In the genomic region with DNA sequence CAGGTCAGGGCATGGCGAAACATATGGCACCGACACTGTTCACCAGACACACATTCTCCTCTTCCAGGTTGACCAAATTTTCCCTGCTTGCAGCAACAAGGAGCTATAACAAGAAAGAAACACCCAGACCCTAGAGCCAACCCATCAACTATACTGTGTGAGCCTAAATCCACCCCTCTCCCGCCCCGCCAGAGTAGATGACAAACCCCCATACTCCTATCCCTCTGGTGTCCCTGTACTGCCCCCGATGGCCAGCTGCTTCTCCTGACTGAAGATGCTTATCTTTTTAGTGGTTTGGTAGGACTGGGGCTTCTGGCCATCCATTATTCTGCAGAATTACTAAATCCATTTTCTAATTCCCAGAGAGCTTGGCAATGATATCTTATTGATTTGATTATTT, we compare ENCODE assay signal across 24 cellular contexts.
A peak's percentile ranks its signal among the peaks of the same experiment; 100 is the strongest.
DNase-seq lines count a peak whose midpoint lies in the region; ATAC-seq and TF ChIP-seq lines count a peak whose summit lies in the region.
"Had no signal": no experiment of that assay in that cellular context is flagged by ENCODE, and none has a peak within 500 bp of the region (broad histone marks: within the 10 kb centered on the region; RNA-seq: fewer than 3 reads in every experiment).

No MANE protein-coding gene starts in this region.

- no peaks in the 10 kb centered on the region for H3K79me2 ChIP-seq in GM23338 (replicated peaks; ENCODE audit: insufficient read depth)

- H3K4me3 ChIP-seq in AG10803 (ENCODE audit: low read length) (no peak overlapping the region), GM23338 (no peak overlapping the region), astrocyte of the cerebellum (ENCODE audit: low read depth, low read length) (no peak overlapping the region)
- H3K4me3 ChIP-seq: esophagus muscularis mucosa, thyroid gland had no signal

- no peak overlapping the region for H2AFZ ChIP-seq in GM23338

- no peak overlapping the region for H3K4me3 Mint-ChIP-seq in GM23338
- H3K4me3 Mint-ChIP-seq: activated naive CD8-positive, alpha-beta T cell treated with anti-CD3 and anti-CD28 coated beads, Interleukin-2, amount 50 U/mL, for 24 hours; B cell; IgD-negative memory B cell; stimulated activated effector memory CD8-positive, alpha-beta T cell treated with anti-CD3 and anti-CD28 coated beads, Interleukin-12 subunit alpha, Interleukin-12 subunit beta, amount 100 ng/mL, for 72 hours had no signal

- peaks cover 14% of the 10 kb centered on the region for H3K27me3 Mint-ChIP-seq in GM23338 (ENCODE audit: insufficient read depth, low read depth, poor library complexity)
- H3K27me3 Mint-ChIP-seq: activated naive CD8-positive, alpha-beta T cell treated with anti-CD3 and anti-CD28 coated beads, Interleukin-2, amount 50 U/mL, for 24 hours had no signal

- no peak overlapping the region for H3K27ac Mint-ChIP-seq in GM23338
- H3K27ac Mint-ChIP-seq: activated naive CD8-positive, alpha-beta T cell treated with anti-CD3 and anti-CD28 coated beads, Interleukin-2, amount 50 U/mL, for 24 hours; B cell; IgD-negative memory B cell; stimulated activated effector memory CD8-positive, alpha-beta T cell treated with anti-CD3 and anti-CD28 coated beads, Interleukin-12 subunit alpha, Interleukin-12 subunit beta, amount 100 ng/mL, for 72 hours had no signal

- H3K36me3 Mint-ChIP-seq in GM23338 (ENCODE audit: low read depth): no peaks in the 10 kb centered on the region
- H3K36me3 Mint-ChIP-seq: IgD-negative memory B cell; stimulated activated effector memory CD8-positive, alpha-beta T cell treated with anti-CD3 and anti-CD28 coated beads, Interleukin-12 subunit alpha, Interleukin-12 subunit beta, amount 100 ng/mL, for 72 hours had no signal

- TF ChIP-seq CTCF in AG10803 (conservative IDR thresholded peaks at IDR 0.05; ENCODE audit: low read length) (peak; percentile 17; the same call in 1 of the 2 replicates), GM23338 (conservative IDR thresholded peaks at IDR 0.05; ENCODE audit: low read depth in 2 of 2) (peak; percentile 57), astrocyte of the cerebellum (IDR thresholded peaks at IDR 0.05; ENCODE audit: low read depth, low read length, missing control alignments) (peak; percentile 27)

- H3K27me3 ChIP-seq in GM23338 (ENCODE audit: insufficient read depth): no peaks in the 10 kb centered on the region
- H3K27me3 ChIP-seq: esophagus muscularis mucosa, thyroid gland had no signal

- peaks cover 5% of the 10 kb centered on the region; the same call in 2 of the 3 replicates for H3K4me1 Mint-ChIP-seq in GM23338
- H3K4me1 Mint-ChIP-seq: activated naive CD8-positive, alpha-beta T cell treated with anti-CD3 and anti-CD28 coated beads, Interleukin-2, amount 50 U/mL, for 24 hours; B cell; IgD-negative memory B cell; stimulated activated effector memory CD8-positive, alpha-beta T cell treated with anti-CD3 and anti-CD28 coated beads, Interleukin-12 subunit alpha, Interleukin-12 subunit beta, amount 100 ng/mL, for 72 hours had no signal

- H3K9me3 Mint-ChIP-seq in GM23338: peaks cover 3% of the 10 kb centered on the region; the same call in 2 of the 3 replicates
- H3K9me3 Mint-ChIP-seq: activated naive CD8-positive, alpha-beta T cell treated with anti-CD3 and anti-CD28 coated beads, Interleukin-2, amount 50 U/mL, for 24 hours had no signal

- H3K4me1 ChIP-seq in GM23338 (ENCODE audit: insufficient read depth): no peaks in the 10 kb centered on the region
- H3K4me1 ChIP-seq: thyroid gland had no signal

- no peak for DNase-seq in AG10803 (ENCODE audit: low read depth)
- peak; percentile 60 for DNase-seq in GM23338 (ENCODE audit: low spot score)
- no peak for DNase-seq in astrocyte of the cerebellum (ENCODE audit: low read depth)
- peak; percentile 67 for DNase-seq in iPS-NIHi11 (ENCODE audit: low spot score)
- DNase-seq in stimulated activated naive CD8-positive, alpha-beta T cell treated with anti-CD3 and anti-CD28 coated beads, Interleukin-15, Interleukin-2, amounts not matched to agents 100 U/mL and 50 U/mL, for 24 hours: no peak
- DNase-seq in NCI-H1048 (lab: John Stamatoyannopoulos, UW): no peak
- DNase-seq: activated CD4-positive, alpha-beta T cell treated with anti-CD3 and anti-CD28 coated beads, Interleukin-2, amount 50 U/mL, for 1 hour; activated CD8-positive, alpha-beta memory T cell treated with anti-CD3 and anti-CD28 coated beads, Interleukin-2, amount 50 U/mL, for 4 hours; activated naive CD8-positive, alpha-beta T cell treated with anti-CD3 and anti-CD28 coated beads, Interleukin-2, amount 50 U/mL, for 24 hours; Caco-2; MV-4-11; NCI-H2081; retina; SHP77; stimulated activated CD4-positive, alpha-beta T cell treated with anti-CD3 and anti-CD28 coated beads, Interleukin-15, amount 100 ng/mL, for 24 hours; T-helper 1 cell had no signal

- H3F3A ChIP-seq in GM23338 (replicated peaks; ENCODE audit: low read depth): no peaks in the 10 kb centered on the region

- no peak overlapping the region for H3K27ac ChIP-seq in GM23338 (ENCODE audit: low read depth)
- H3K27ac ChIP-seq: esophagus muscularis mucosa, HL-60, thyroid gland had no signal

- peak; percentile 71 for ATAC-seq in GM23338
- no peak for ATAC-seq in HG02610 (IDR thresholded peaks at IDR 0.05; ENCODE audit: unreplicated experiment)
- ATAC-seq in GM18867 (IDR thresholded peaks at IDR 0.05; ENCODE audit: unreplicated experiment): no peak
- ATAC-seq in stimulated activated naive CD8-positive, alpha-beta T cell treated with anti-CD3 and anti-CD28 coated beads, Interleukin-15, Interleukin-2, amounts not matched to agents 100 U/mL and 50 U/mL, for 24 hours: no peak
- ATAC-seq: activated naive CD8-positive, alpha-beta T cell treated with anti-CD3 and anti-CD28 coated beads, Interleukin-2, amount 50 U/mL, for 24 hours; stimulated activated effector memory CD8-positive, alpha-beta T cell treated with anti-CD3 and anti-CD28 coated beads, Interleukin-12 subunit alpha, Interleukin-12 subunit beta, amount 100 ng/mL, for 72 hours had no signal

- H4K20me1 ChIP-seq in GM23338 (replicated peaks; ENCODE audit: insufficient read depth): no peaks in the 10 kb centered on the region

- in situ Hi-C loops in astrocyte of the cerebellum (cut with HindIII; ENCODE audit: low sequenced_read_pairs): no loop called here

- no peak overlapping the region for H3K4me2 ChIP-seq in GM23338

- no peaks in the 10 kb centered on the region for H3K36me3 ChIP-seq in GM23338 (ENCODE audit: insufficient read depth)
- H3K36me3 ChIP-seq: esophagus muscularis mucosa, thyroid gland had no signal

- no peaks in the 10 kb centered on the region for H3K9me2 ChIP-seq in GM23338 (ENCODE audit: insufficient read depth)

TF ChIP-seq in GM23338, 12 proteins besides CTCF, POLR2A, EP300 and RAD21 (continues in another document):
- no peak for TF ChIP-seq CREB1 (CRISPR knock-in tag; IDR thresholded peaks at IDR 0.05; ENCODE audit: low read depth)
- no peak for TF ChIP-seq POLR2AphosphoS5 (IDR thresholded peaks at IDR 0.05; ENCODE audit: low read depth)
- TF ChIP-seq EZH2phosphoT487 (IDR thresholded peaks at IDR 0.05; ENCODE audit: unreplicated experiment): no peak

Comparison
In these comparisons a context has a peak if more than half of its experiments do, and no peak if none do; other contexts are left out.
1. DNase-seq: peak in GM23338 (single experiment) and iPS-NIHi11 (single experiment); none in AG10803 (single experiment), astrocyte of the cerebellum (single experiment), stimulated activated naive CD8-positive, alpha-beta T cell treated with anti-CD3 and anti-CD28 coated beads, Interleukin-15, Interleukin-2, amounts not matched to agents 100 U/mL and 50 U/mL, for 24 hours (single experiment) and NCI-H1048 (single experiment).
2. Peak in every context shown above with its lines, with median percentiles within 50 percentile points of each other: CTCF ChIP-seq.